In the genomic region with DNA sequence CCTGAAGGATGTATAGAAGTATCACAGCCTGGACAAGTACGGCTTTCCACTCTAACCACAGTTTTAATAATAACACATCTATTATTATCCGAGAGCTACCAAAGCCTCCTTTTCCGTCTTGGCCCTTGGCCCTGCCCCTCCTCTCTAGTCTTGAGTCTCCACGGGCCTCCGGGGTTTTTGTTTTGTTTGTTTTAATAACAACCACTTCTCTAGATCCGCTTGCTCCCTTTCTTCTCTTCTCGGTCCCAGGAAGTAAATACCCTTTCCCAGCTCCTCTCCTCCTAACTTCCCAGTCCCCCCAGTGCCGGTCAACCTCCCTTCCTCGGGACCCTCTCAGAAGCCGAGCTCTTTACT, we compare ENCODE assay signal across 1 cellular context.
TF ChIP-seq lines count a peak whose summit lies in the region.

No MANE protein-coding gene starts in this region.

TF ChIP-seq in H1, 55 proteins besides CTCF, POLR2A, EP300 and RAD21 (continued from another document):
- TF ChIP-seq, protein P1, sequence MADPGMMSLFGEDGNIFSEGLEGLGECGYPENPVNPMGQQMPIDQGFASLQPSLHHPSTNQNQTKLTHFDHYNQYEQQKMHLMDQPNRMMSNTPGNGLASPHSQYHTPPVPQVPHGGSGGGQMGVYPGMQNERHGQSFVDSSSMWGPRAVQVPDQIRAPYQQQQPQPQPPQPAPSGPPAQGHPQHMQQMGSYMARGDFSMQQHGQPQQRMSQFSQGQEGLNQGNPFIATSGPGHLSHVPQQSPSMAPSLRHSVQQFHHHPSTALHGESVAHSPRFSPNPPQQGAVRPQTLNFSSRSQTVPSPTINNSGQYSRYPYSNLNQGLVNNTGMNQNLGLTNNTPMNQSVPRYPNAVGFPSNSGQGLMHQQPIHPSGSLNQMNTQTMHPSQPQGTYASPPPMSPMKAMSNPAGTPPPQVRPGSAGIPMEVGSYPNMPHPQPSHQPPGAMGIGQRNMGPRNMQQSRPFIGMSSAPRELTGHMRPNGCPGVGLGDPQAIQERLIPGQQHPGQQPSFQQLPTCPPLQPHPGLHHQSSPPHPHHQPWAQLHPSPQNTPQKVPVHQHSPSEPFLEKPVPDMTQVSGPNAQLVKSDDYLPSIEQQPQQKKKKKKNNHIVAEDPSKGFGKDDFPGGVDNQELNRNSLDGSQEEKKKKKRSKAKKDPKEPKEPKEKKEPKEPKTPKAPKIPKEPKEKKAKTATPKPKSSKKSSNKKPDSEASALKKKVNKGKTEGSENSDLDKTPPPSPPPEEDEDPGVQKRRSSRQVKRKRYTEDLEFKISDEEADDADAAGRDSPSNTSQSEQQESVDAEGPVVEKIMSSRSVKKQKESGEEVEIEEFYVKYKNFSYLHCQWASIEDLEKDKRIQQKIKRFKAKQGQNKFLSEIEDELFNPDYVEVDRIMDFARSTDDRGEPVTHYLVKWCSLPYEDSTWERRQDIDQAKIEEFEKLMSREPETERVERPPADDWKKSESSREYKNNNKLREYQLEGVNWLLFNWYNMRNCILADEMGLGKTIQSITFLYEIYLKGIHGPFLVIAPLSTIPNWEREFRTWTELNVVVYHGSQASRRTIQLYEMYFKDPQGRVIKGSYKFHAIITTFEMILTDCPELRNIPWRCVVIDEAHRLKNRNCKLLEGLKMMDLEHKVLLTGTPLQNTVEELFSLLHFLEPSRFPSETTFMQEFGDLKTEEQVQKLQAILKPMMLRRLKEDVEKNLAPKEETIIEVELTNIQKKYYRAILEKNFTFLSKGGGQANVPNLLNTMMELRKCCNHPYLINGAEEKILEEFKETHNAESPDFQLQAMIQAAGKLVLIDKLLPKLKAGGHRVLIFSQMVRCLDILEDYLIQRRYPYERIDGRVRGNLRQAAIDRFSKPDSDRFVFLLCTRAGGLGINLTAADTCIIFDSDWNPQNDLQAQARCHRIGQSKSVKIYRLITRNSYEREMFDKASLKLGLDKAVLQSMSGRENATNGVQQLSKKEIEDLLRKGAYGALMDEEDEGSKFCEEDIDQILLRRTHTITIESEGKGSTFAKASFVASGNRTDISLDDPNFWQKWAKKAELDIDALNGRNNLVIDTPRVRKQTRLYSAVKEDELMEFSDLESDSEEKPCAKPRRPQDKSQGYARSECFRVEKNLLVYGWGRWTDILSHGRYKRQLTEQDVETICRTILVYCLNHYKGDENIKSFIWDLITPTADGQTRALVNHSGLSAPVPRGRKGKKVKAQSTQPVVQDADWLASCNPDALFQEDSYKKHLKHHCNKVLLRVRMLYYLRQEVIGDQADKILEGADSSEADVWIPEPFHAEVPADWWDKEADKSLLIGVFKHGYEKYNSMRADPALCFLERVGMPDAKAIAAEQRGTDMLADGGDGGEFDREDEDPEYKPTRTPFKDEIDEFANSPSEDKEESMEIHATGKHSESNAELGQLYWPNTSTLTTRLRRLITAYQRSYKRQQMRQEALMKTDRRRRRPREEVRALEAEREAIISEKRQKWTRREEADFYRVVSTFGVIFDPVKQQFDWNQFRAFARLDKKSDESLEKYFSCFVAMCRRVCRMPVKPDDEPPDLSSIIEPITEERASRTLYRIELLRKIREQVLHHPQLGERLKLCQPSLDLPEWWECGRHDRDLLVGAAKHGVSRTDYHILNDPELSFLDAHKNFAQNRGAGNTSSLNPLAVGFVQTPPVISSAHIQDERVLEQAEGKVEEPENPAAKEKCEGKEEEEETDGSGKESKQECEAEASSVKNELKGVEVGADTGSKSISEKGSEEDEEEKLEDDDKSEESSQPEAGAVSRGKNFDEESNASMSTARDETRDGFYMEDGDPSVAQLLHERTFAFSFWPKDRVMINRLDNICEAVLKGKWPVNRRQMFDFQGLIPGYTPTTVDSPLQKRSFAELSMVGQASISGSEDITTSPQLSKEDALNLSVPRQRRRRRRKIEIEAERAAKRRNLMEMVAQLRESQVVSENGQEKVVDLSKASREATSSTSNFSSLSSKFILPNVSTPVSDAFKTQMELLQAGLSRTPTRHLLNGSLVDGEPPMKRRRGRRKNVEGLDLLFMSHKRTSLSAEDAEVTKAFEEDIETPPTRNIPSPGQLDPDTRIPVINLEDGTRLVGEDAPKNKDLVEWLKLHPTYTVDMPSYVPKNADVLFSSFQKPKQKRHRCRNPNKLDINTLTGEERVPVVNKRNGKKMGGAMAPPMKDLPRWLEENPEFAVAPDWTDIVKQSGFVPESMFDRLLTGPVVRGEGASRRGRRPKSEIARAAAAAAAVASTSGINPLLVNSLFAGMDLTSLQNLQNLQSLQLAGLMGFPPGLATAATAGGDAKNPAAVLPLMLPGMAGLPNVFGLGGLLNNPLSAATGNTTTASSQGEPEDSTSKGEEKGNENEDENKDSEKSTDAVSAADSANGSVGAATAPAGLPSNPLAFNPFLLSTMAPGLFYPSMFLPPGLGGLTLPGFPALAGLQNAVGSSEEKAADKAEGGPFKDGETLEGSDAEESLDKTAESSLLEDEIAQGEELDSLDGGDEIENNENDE (IDR thresholded peaks at IDR 0.05; ENCODE audit: insufficient replicate concordance, low read length) = no peak
- no peak for TF ChIP-seq KDM4A (IDR thresholded peaks at IDR 0.05; ENCODE audit: low read depth, low read length, severe bottlenecking)
- TF ChIP-seq TAF1 (IDR thresholded peaks at IDR 0.05; ENCODE audit: low read depth, low read length) = no peak
- no peak for TF ChIP-seq GABPA (IDR thresholded peaks at IDR 0.05; ENCODE audit: borderline replicate concordance, insufficient read depth, low read length)
- no peak for TF ChIP-seq RBBP5 (IDR thresholded peaks at IDR 0.05; ENCODE audit: borderline replicate concordance, low read depth, low read length)
- TF ChIP-seq SP2 (IDR thresholded peaks at IDR 0.05; ENCODE audit: low read length) = no peak
- TF ChIP-seq, protein P2, sequence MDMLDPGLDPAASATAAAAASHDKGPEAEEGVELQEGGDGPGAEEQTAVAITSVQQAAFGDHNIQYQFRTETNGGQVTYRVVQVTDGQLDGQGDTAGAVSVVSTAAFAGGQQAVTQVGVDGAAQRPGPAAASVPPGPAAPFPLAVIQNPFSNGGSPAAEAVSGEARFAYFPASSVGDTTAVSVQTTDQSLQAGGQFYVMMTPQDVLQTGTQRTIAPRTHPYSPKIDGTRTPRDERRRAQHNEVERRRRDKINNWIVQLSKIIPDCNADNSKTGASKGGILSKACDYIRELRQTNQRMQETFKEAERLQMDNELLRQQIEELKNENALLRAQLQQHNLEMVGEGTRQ (IDR thresholded peaks at IDR 0.05; ENCODE audit: low read length) = no peak
- no peak for TF ChIP-seq BACH1 (IDR thresholded peaks at IDR 0.05; ENCODE audit: low read length)
- no peak for TF ChIP-seq ZNF274 (IDR thresholded peaks at IDR 0.05; ENCODE audit: borderline replicate concordance, extremely low read depth, low read length)
- no peak for TF ChIP-seq NANOG (IDR thresholded peaks at IDR 0.05; ENCODE audit: insufficient read depth, low read depth, low read length, poor library complexity, severe bottlenecking)
- no peak for TF ChIP-seq HDAC2 (IDR thresholded peaks at IDR 0.05; ENCODE audit: borderline replicate concordance in 1 of 2, low read depth in 2 of 2, low read length in 2 of 2)
- TF ChIP-seq JUN (IDR thresholded peaks at IDR 0.05; ENCODE audit: low read depth, low read length) = no peak
- TF ChIP-seq SRF (IDR thresholded peaks at IDR 0.05; ENCODE audit: low read depth, low read length) = no peak
